In the genomic region with DNA sequence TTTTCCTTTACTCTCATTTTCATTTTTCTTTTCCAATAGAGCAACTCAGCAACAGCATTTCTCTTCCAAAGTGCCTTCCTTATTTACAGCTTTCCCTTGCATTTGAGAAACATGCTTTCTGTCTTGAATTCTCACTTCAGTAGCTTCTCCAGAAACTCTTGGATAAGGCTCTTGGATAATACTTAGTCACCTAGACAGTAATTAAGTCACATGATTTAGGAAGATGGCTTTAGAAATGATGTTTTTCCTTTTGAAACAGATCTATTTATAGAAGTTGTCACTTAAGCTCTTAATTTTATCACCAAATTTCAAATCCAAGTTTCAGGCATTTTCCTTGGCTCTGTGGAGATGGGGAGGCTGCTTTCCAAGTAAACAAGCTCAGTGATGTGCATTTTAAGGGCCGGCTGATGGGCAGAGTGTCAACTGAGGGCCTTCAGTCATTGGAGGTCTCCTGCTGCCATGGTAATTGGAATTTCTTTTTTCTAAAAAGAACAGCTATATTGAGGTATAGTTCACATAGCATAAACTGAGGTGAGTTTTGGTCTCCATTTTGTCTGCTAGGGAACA, we compare ENCODE assay signal across 12 cellular contexts.
"Had no signal": no experiment of that assay in that cellular context is flagged by ENCODE, and none has a peak within 500 bp of the region (broad histone marks: within the 10 kb centered on the region; RNA-seq: fewer than 3 reads in every experiment).

No MANE protein-coding gene starts in this region.

- H3K4me3 Mint-ChIP-seq: dendritic cell treated with granulocyte-macrophage colony-stimulating factor and Interleukin-4, amounts not matched to agents 40 ng/mL and 50 ng/mL, for 4 days; mesothelial cell of epicardium; naive B cell; T-helper 1 cell treated with Interleukin-12 subunit alpha and Interleukin-12 subunit beta and Interleukin-4 antibody, amounts not matched to agents 30 μg/mL and 1 μg/mL, for 36 hours had no signal

- H3K27ac Mint-ChIP-seq: dendritic cell treated with granulocyte-macrophage colony-stimulating factor and Interleukin-4, amounts not matched to agents 40 ng/mL and 50 ng/mL, for 4 days; mesothelial cell of epicardium; T-helper 1 cell treated with Interleukin-12 subunit alpha and Interleukin-12 subunit beta and Interleukin-4 antibody, amounts not matched to agents 30 μg/mL and 1 μg/mL, for 36 hours had no signal

- H3K36me3 ChIP-seq: neutrophil, right atrium auricular region, tibial nerve had no signal

- H3K9me3 ChIP-seq: neutrophil, right atrium auricular region, tibial nerve had no signal

- H3K27me3 ChIP-seq: neutrophil, right atrium auricular region, tibial nerve had no signal

- H3K27ac ChIP-seq: neutrophil, right atrium auricular region had no signal

- H3K4me3 ChIP-seq: right atrium auricular region, tibial nerve had no signal

- H3K9me3 Mint-ChIP-seq: dendritic cell treated with granulocyte-macrophage colony-stimulating factor and Interleukin-4, amounts not matched to agents 40 ng/mL and 50 ng/mL, for 4 days; naive B cell; T-helper 1 cell treated with Interleukin-12 subunit alpha and Interleukin-12 subunit beta and Interleukin-4 antibody, amounts not matched to agents 30 μg/mL and 1 μg/mL, for 36 hours had no signal

- H3K27me3 Mint-ChIP-seq: dendritic cell treated with granulocyte-macrophage colony-stimulating factor and Interleukin-4, amounts not matched to agents 40 ng/mL and 50 ng/mL, for 4 days; naive B cell had no signal

- H3K4me1 Mint-ChIP-seq: naive B cell had no signal

- DNase-seq: activated CD4-positive, alpha-beta T cell treated with anti-CD3 and anti-CD28 coated beads for 48 hours; activated naive CD4-positive, alpha-beta T cell treated with Interleukin-2 at 50 U/mL for 16 hours; central memory CD4-positive, alpha-beta T cell; kidney; naive B cell; small intestine had no signal

- H3K36me3 Mint-ChIP-seq: mesothelial cell of epicardium, naive B cell had no signal
